8 cellular contexts compared by ENCODE assay signal in genomic region chr12:57213068-57213715, GRCh38. TPM values are rescaled to one million over a fixed set of nuclear protein-coding genes. Genes with fewer than 3 reads are reported as not detected.
DNase-seq lines count a peak whose midpoint lies in the region; ATAC-seq, FAIRE-seq and TF ChIP-seq lines count a peak whose summit lies in the region.

No MANE protein-coding gene starts in this region.

- FAIRE-seq in HepG2 (lab: Jason Lieb, UNC), result peak; percentile 40

- CTCF ChIA-PET in HepG2 (lab: Yijun Ruan, JAX; ENCODE audit: low intra/inter-chr PET ratio, low total read pairs), result interaction anchor here (0.5 to 9.8 kb wide), 2 partner anchors 27 to 54 kb away, joined by 3 to 308 read pairs; a partner anchor contains a TSS

- H3K27ac ChIP-seq in DOHH2 (ENCODE audit: low read depth, low read length) (no peak overlapping the region), cingulate gyrus (ENCODE audit: low read depth, low read length) (peak overlapping the region; percentile 34), HepG2 (ENCODE audit: extremely low read length, insufficient read depth, low read length) (no peak overlapping the region)

- in situ Hi-C loops in HepG2 (cut with HindIII; ENCODE audit: extremely low pct_ligation_motif_present, low pct_unique_long_range_greater_than_20kb), result no loop called here

- H3K79me2 ChIP-seq in DOHH2 (ENCODE audit: control insufficient read depth, low read length), result peaks cover 14% of the 10 kb centered on the region
- H3K79me2 ChIP-seq in HepG2 (ENCODE audit: insufficient read depth, low read length), result no peaks in the 10 kb centered on the region

- H3F3A ChIP-seq in DOHH2 (ENCODE audit: control insufficient read depth, insufficient read depth), result peaks cover 12% of the 10 kb centered on the region

- H3K4me3 ChIP-seq in DOHH2 (ENCODE audit: low read length), result peak overlapping the region; percentile 40
- no peak overlapping the region for H3K4me3 ChIP-seq in HepG2 (replicated peaks in 1 of 3; ENCODE audit: insufficient read depth in 1 of 3, low read depth in 2 of 3, low read length in 3 of 3)

- BruUV-seq in HepG2 (replicated peaks; lab: Mats Ljungman, UMichigan), result no TSS peak

- ATAC-seq in HG03432 (IDR thresholded peaks at IDR 0.05; ENCODE audit: unreplicated experiment) (peak; percentile 48), HepG2 (peak; percentile 42), GM19463 (IDR thresholded peaks at IDR 0.05; ENCODE audit: unreplicated experiment) (no peak)

- H4K20me1 ChIP-seq in DOHH2 (ENCODE audit: control insufficient read depth, insufficient read depth, low read depth, low read length) (peaks cover 5% of the 10 kb centered on the region; the same call in 1 of the 2 replicates), HepG2 (ENCODE audit: insufficient read depth, low read length) (peaks cover 9% of the 10 kb centered on the region; the same call in 1 of the 2 replicates)

- H3K4me2 ChIP-seq in DOHH2 (ENCODE audit: low read length) (peak overlapping the region; percentile 88), HepG2 (ENCODE audit: low read depth, low read length) (no peak overlapping the region)

- H3K9me3 ChIP-seq in DOHH2 (ENCODE audit: control insufficient read depth, insufficient read depth, low read length), result no peaks in the 10 kb centered on the region
- no peaks in the 10 kb centered on the region for H3K9me3 ChIP-seq in HepG2 (ENCODE audit: low read length)

- intact Hi-C loops in HepG2 (cut with micrococcal nuclease; ENCODE audit: unreplicated experiment), result no loop called here

- TF ChIP-seq CTCF in DOHH2 (IDR thresholded peaks at IDR 0.05; ENCODE audit: low read depth, low read length, poor library complexity, severe bottlenecking) (peak; percentile 75), HepG2 (CRISPR knock-in tag; IDR thresholded peaks at IDR 0.05) (peak; percentile 84)

- no peaks in the 10 kb centered on the region for H3K9me2 ChIP-seq in DOHH2 (replicated peaks; ENCODE audit: control insufficient read depth, low read length)

- no peak overlapping the region for H2AFZ ChIP-seq in HepG2 (ENCODE audit: low read length)

- H3K4me1 ChIP-seq in DOHH2 (ENCODE audit: control insufficient read depth, low read length) (peaks cover 51% of the 10 kb centered on the region), HepG2 (ENCODE audit: insufficient read depth, low read length) (peaks cover 37% of the 10 kb centered on the region)

- no peak overlapping the region for H3K9ac ChIP-seq in HepG2 (ENCODE audit: insufficient read depth, low read depth, low read length)

- 30% methylated on average over 16 of the region's 16 CpGs for WGBS in HepG2 (ENCODE audit: low lambda C conversion rate)

- H3K36me3 ChIP-seq in DOHH2 (ENCODE audit: control insufficient read depth, low read length) (peaks cover 9% of the 10 kb centered on the region), HepG2 (replicated peaks in 1 of 2; ENCODE audit: control insufficient read depth in 1 of 2, insufficient read depth in 2 of 2, low read length in 2 of 2) (peaks cover 27 to 42% of the 10 kb centered on the region in 2 experiments; a peak in 4 of 5 replicates)

- POLR2A ChIA-PET in HepG2 (lab: Yijun Ruan, JAX), result interaction anchor here (0.7 to 2.6 kb wide), 8 partner anchors 17 to 312 kb away, joined by 3 to 14 read pairs (median 3); partner anchors contain the start of genes SHMT2 and STAT6

- DNase-seq in NCI-H526 (lab: John Stamatoyannopoulos, UW) (peak; percentile 54 to 92), HepG2 (ENCODE audit: low spot score) (peak; percentile 53)
- DNase-seq in activated CD4-positive, alpha-beta T cell treated with anti-CD3 and anti-CD28 coated beads, Interleukin-2, amount 50 U/mL, for 1 hour, result peak; percentile 84
- peak; percentile 66 to 85 (median 74) for DNase-seq in stimulated activated CD4-positive, alpha-beta T cell treated with anti-CD3 and anti-CD28 coated beads, TNF-alpha, amount 100 ng/mL, for 24 hours (ENCODE audit: low read depth in 3 of 3)

- TF ChIP-seq EP300 in HepG2 (IDR thresholded peaks at IDR 0.05; ENCODE audit: low read depth in 2 of 2, low read length in 2 of 2) (no peak), HepG2 (CRISPR knock-in tag; IDR thresholded peaks at IDR 0.05; ENCODE audit: borderline replicate concordance) (no peak)

- H3K27me3 ChIP-seq in DOHH2 (ENCODE audit: control insufficient read depth, low read length), result no peaks in the 10 kb centered on the region
- H3K27me3 ChIP-seq in HepG2 (ENCODE audit: control insufficient read depth in 1 of 2, insufficient read depth in 2 of 2, low read length in 2 of 2), result peaks cover 9 to 33% of the 10 kb centered on the region in 2 experiments

- TF ChIP-seq POLR2A in HepG2 (IDR thresholded peaks at IDR 0.05; ENCODE audit: insufficient read depth in 1 of 2, low read depth in 2 of 2, low read length in 2 of 2), result no peak

- peak; percentile 66 for TF ChIP-seq RAD21 in HepG2 (CRISPR knock-in tag; IDR thresholded peaks at IDR 0.05)

RNA-seq across cellular contexts. Expression of gene NXPH4, which starts 3.4 kb away (rescaled TPM):
- not detected in 2 replicates for total RNA-seq in HepG2 (2016; rRNA removed; fragmentation: Illumina TruSeq; extraction: Trizol)
- total RNA-seq in HepG2 (2016; cell fraction: cytosol; rRNA removed; fragmentation: Illumina TruSeq; extraction: Trizol; ENCODE audit: low read depth), result not detected in 2 replicates
- not detected in 2 replicates for total RNA-seq in HepG2 (2016; cell fraction: insoluble cytoplasmic fraction; rRNA removed; fragmentation: Illumina TruSeq; extraction: Trizol)
- total RNA-seq in HepG2 (2016; cell fraction: membrane; rRNA removed; fragmentation: Illumina TruSeq; extraction: Trizol), result not detected in 2 replicates
- not detected in 2 replicates for total RNA-seq in HepG2 (2016; cell fraction: nucleus; rRNA removed; fragmentation: Illumina TruSeq; extraction: Trizol)
- polyA plus RNA-seq in HepG2 (2011; rRNA removed), result 0.13 and 0.24 TPM in 2 replicates
- polyA plus RNA-seq in HepG2 (2011; cell fraction: cytosol; rRNA removed), result 0.18 and 0.24 TPM in 2 replicates
- 0.54 and 0.55 TPM in 2 replicates for polyA plus RNA-seq in HepG2 (2011; cell fraction: nucleus; rRNA removed)
- 1.9 and 2.5 TPM in 2 replicates for polyA plus RNA-seq in HepG2 (2012)
- not detected in 2 replicates for polyA plus RNA-seq in HepG2 (2016; cell fraction: cytosol; fragmentation: Illumina TruSeq; extraction: Trizol; ENCODE audit: low read depth)
- not detected in 2 replicates for polyA plus RNA-seq in HepG2 (2016; cell fraction: insoluble cytoplasmic fraction; fragmentation: Illumina TruSeq; extraction: Trizol; ENCODE audit: low read depth)
- polyA plus RNA-seq in HepG2 (2016; cell fraction: membrane; fragmentation: Illumina TruSeq; extraction: Trizol; ENCODE audit: low read depth), result not detected in 2 replicates
- not detected in 2 replicates for polyA plus RNA-seq in HepG2 (2016; cell fraction: nucleus; fragmentation: Illumina TruSeq; extraction: Trizol; ENCODE audit: insufficient read depth, low read depth)
- polyA minus RNA-seq in HepG2 (2011; rRNA and poly(A)+ RNA removed; ENCODE audit: low replicate concordance), result 0.30 and 2.2 TPM in 2 replicates
- polyA minus RNA-seq in HepG2 (2011; cell fraction: cytosol; rRNA and poly(A)+ RNA removed), result not detected in 2 replicates
- 0.25 TPM in 1 of 2 replicates, not detected in the other for polyA minus RNA-seq in HepG2 (2011; cell fraction: nucleus; rRNA and poly(A)+ RNA removed)

RNA-seq across cellular contexts. Expression of gene SHMT2, which starts 16.3 kb away (rescaled TPM):
- 181 and 184 TPM in 2 replicates for total RNA-seq in HepG2 (2016; rRNA removed; fragmentation: Illumina TruSeq; extraction: Trizol)
- 34.5 and 40.7 TPM in 2 replicates for total RNA-seq in HepG2 (2016; cell fraction: cytosol; rRNA removed; fragmentation: Illumina TruSeq; extraction: Trizol; ENCODE audit: low read depth)
- total RNA-seq in HepG2 (2016; cell fraction: insoluble cytoplasmic fraction; rRNA removed; fragmentation: Illumina TruSeq; extraction: Trizol), result 185 and 193 TPM in 2 replicates
- total RNA-seq in HepG2 (2016; cell fraction: membrane; rRNA removed; fragmentation: Illumina TruSeq; extraction: Trizol), result 86.2 and 91.5 TPM in 2 replicates
- 87.0 and 104 TPM in 2 replicates for total RNA-seq in HepG2 (2016; cell fraction: nucleus; rRNA removed; fragmentation: Illumina TruSeq; extraction: Trizol)
- polyA plus RNA-seq in HepG2 (2011; rRNA removed), result 393 and 420 TPM in 2 replicates
- 388 and 543 TPM in 2 replicates for polyA plus RNA-seq in HepG2 (2011; cell fraction: cytosol; rRNA removed)
- 527 and 559 TPM in 2 replicates for polyA plus RNA-seq in HepG2 (2011; cell fraction: nucleus; rRNA removed)
- polyA plus RNA-seq in HepG2 (2012), result 193 and 317 TPM in 2 replicates
- 47.3 and 51.9 TPM in 2 replicates for polyA plus RNA-seq in HepG2 (2016; cell fraction: cytosol; fragmentation: Illumina TruSeq; extraction: Trizol; ENCODE audit: low read depth)
- 228 and 257 TPM in 2 replicates for polyA plus RNA-seq in HepG2 (2016; cell fraction: insoluble cytoplasmic fraction; fragmentation: Illumina TruSeq; extraction: Trizol; ENCODE audit: low read depth)
- polyA plus RNA-seq in HepG2 (2016; cell fraction: membrane; fragmentation: Illumina TruSeq; extraction: Trizol; ENCODE audit: low read depth), result 85.7 and 97.2 TPM in 2 replicates
- polyA plus RNA-seq in HepG2 (2016; cell fraction: nucleus; fragmentation: Illumina TruSeq; extraction: Trizol; ENCODE audit: insufficient read depth, low read depth), result 161 and 174 TPM in 2 replicates
- polyA minus RNA-seq in HepG2 (2011; rRNA and poly(A)+ RNA removed; ENCODE audit: low replicate concordance), result 452 and 685 TPM in 2 replicates
- polyA minus RNA-seq in HepG2 (2011; cell fraction: cytosol; rRNA and poly(A)+ RNA removed), result 216 and 224 TPM in 2 replicates
- 130 and 151 TPM in 2 replicates for polyA minus RNA-seq in HepG2 (2011; cell fraction: nucleus; rRNA and poly(A)+ RNA removed)

RNA-seq across cellular contexts. Expression of gene STAC3, which starts 37.8 kb away (rescaled TPM):
- 0.14 and 0.18 TPM in 2 replicates for total RNA-seq in HepG2 (2016; rRNA removed; fragmentation: Illumina TruSeq; extraction: Trizol)
- total RNA-seq in HepG2 (2016; cell fraction: cytosol; rRNA removed; fragmentation: Illumina TruSeq; extraction: Trizol; ENCODE audit: low read depth), result not detected in 2 replicates
- 0.25 and 0.26 TPM in 2 replicates for total RNA-seq in HepG2 (2016; cell fraction: insoluble cytoplasmic fraction; rRNA removed; fragmentation: Illumina TruSeq; extraction: Trizol)
- not detected in 2 replicates for total RNA-seq in HepG2 (2016; cell fraction: membrane; rRNA removed; fragmentation: Illumina TruSeq; extraction: Trizol)
- 0.34 and 0.62 TPM in 2 replicates for total RNA-seq in HepG2 (2016; cell fraction: nucleus; rRNA removed; fragmentation: Illumina TruSeq; extraction: Trizol)
- polyA plus RNA-seq in HepG2 (2011; rRNA removed), result 0.22 and 0.27 TPM in 2 replicates
- 0.05 and 0.17 TPM in 2 replicates for polyA plus RNA-seq in HepG2 (2011; cell fraction: cytosol; rRNA removed)
- polyA plus RNA-seq in HepG2 (2011; cell fraction: nucleus; rRNA removed), result 1.3 TPM in 2 replicates
- polyA plus RNA-seq in HepG2 (2012), result 0.34 and 0.49 TPM in 2 replicates
- polyA plus RNA-seq in HepG2 (2016; cell fraction: cytosol; fragmentation: Illumina TruSeq; extraction: Trizol; ENCODE audit: low read depth), result 0.12 TPM in 1 of 2 replicates, not detected in the other
- 0.19 and 0.38 TPM in 2 replicates for polyA plus RNA-seq in HepG2 (2016; cell fraction: insoluble cytoplasmic fraction; fragmentation: Illumina TruSeq; extraction: Trizol; ENCODE audit: low read depth)
- polyA plus RNA-seq in HepG2 (2016; cell fraction: membrane; fragmentation: Illumina TruSeq; extraction: Trizol; ENCODE audit: low read depth), result 0.18 TPM in 1 of 2 replicates, not detected in the other
- polyA plus RNA-seq in HepG2 (2016; cell fraction: nucleus; fragmentation: Illumina TruSeq; extraction: Trizol; ENCODE audit: insufficient read depth, low read depth), result 1.4 and 2.4 TPM in 2 replicates
- polyA minus RNA-seq in HepG2 (2011; rRNA and poly(A)+ RNA removed; ENCODE audit: low replicate concordance), result 0.54 TPM in 1 of 2 replicates, not detected in the other
- not detected in 2 replicates for polyA minus RNA-seq in HepG2 (2011; cell fraction: cytosol; rRNA and poly(A)+ RNA removed)
- 0.99 and 1.3 TPM in 2 replicates for polyA minus RNA-seq in HepG2 (2011; cell fraction: nucleus; rRNA and poly(A)+ RNA removed)
